In the genomic region with DNA sequence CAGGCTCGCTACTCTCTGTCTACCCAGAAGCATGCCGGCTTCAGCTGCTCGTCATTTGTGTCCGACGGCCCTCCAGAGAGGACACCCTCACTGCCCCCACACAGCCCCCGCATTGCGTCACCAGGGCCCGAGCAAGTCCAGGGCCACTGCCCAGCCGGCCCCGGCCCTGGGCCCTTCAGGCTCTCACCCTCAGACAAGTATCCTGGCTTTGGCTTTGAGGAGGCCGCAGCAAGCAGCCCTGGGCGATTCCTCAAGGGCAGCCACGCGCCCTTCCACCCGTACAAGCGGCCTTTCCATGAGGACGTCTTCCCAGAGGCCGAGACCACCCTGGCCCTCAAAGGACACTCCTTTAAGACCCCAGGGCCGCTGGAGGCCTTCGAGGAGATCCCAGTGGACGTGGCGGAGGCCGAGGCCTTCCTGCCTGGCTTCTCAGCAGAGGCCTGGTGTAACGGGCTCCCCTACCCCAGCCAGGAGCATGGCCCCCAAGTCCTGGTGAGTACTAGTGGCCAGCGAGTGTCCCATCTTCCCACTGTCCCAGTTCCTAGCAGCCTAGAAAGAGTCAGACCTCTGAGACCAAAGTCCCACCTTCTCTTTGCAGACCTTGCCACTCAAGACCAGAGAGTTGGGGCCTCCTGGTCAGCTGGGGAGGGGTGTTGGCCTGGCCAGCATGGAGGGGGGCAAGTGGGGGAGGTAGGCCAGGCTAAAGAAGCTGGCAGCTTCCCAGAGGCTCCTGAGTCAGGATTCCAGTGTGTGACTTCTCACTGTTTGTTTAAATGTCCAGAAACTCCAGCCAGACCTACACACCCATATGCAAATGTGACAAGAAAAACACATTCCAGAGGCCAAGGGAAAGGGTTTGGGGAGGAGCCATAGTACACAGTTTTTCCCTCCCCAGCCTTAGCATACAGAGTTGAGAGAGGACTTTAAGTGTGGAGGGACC, we compare ENCODE assay signal across 15 cellular contexts. TPM values are rescaled to one million over a fixed set of nuclear protein-coding genes. Genes with fewer than 3 reads are reported as not detected.
DNase-seq lines count a peak whose midpoint lies in the region; ATAC-seq and TF ChIP-seq lines count a peak whose summit lies in the region.
"Had no signal": no experiment of that assay in that cellular context is flagged by ENCODE, and none has a peak within 500 bp of the region (broad histone marks: within the 10 kb centered on the region; RNA-seq: fewer than 3 reads in every experiment).

No MANE protein-coding gene starts in this region.

- H3K36me3 Mint-ChIP-seq in nephron (ENCODE audit: low read depth): no peaks in the 10 kb centered on the region
- H3K36me3 Mint-ChIP-seq: activated naive CD4-positive, alpha-beta T cell treated with anti-CD3 and anti-CD28 coated beads, Interleukin-2, amount 50 U/mL, for 72 hours; CD8-positive, alpha-beta T cell had no signal

- no peak overlapping the region for H2BK5ac ChIP-seq in IMR-90 (ENCODE audit: low read depth, low read length, poor library complexity, severe bottlenecking)

- no peak overlapping the region for H3K9ac ChIP-seq in IMR-90 (ENCODE audit: low read depth, low read length)
- H3K9ac ChIP-seq: KMS-11 had no signal

- no peak overlapping the region for H3K56ac ChIP-seq in IMR-90 (ENCODE audit: extremely low read depth, insufficient read depth, low read length)

- POLR2A ChIA-PET in IMR-90 (lab: Charles Lee; ENCODE audit: unreplicated experiment): no interaction called here

- TF ChIP-seq CTCF in IMR-90 (conservative IDR thresholded peaks at IDR 0.05; ENCODE audit: low read depth, low read length) (no peak), epithelial cell of esophagus (IDR thresholded peaks at IDR 0.05; ENCODE audit: insufficient read depth, low read depth, low read length, missing control alignments) (no peak), nephron (IDR thresholded peaks at IDR 0.05; ENCODE audit: unreplicated experiment in 3 of 3) (no peak)

- no peak overlapping the region; the same call in 1 of the 2 replicates for H3K4ac ChIP-seq in IMR-90 (ENCODE audit: low read depth, low read length)

- H3K18ac ChIP-seq in IMR-90 (ENCODE audit: low read depth, low read length): no peak overlapping the region; the same call in 1 of the 2 replicates

- H3K14ac ChIP-seq in IMR-90 (replicated peaks; ENCODE audit: low read depth, low read length): no peak overlapping the region

- no peak overlapping the region for H2BK15ac ChIP-seq in IMR-90 (ENCODE audit: low read depth, low read length)

- no peak overlapping the region for H3K23ac ChIP-seq in IMR-90 (ENCODE audit: low read depth, low read length)

- H2AK5ac ChIP-seq in IMR-90 (ENCODE audit: low read depth, low read length): no peak overlapping the region

- WGBS in IMR-90 (ENCODE audit: extremely low coverage in 2 of 2, insufficient read length in 1 of 2), 2 experiments: 92% methylated on average over 11 of the region's 25 CpGs; no CpG with 5 or more reads in 1 of the 2 experiments

- peaks cover 20% of the 10 kb centered on the region for H3K4me1 Mint-ChIP-seq in nephron

- peak; percentile 89 for ATAC-seq in IMR-90 (ENCODE audit: low read depth)
- ATAC-seq: activated naive CD4-positive, alpha-beta T cell treated with anti-CD3 and anti-CD28 coated beads, Interleukin-2, amount 50 U/mL, for 72 hours; CD8-positive, alpha-beta T cell; gastroesophageal sphincter had no signal

- H3K79me1 ChIP-seq in IMR-90 (ENCODE audit: low read depth in 1 of 2, low read length in 2 of 2): no peaks in the 10 kb centered on the region

- no TSS peak for BruUV-seq in IMR-90 (replicated peaks; lab: Mats Ljungman, UMichigan)

- no peak overlapping the region for H3K27ac ChIP-seq in IMR-90 (ENCODE audit: insufficient read depth, low read length)
- H3K27ac ChIP-seq: gastroesophageal sphincter, KMS-11 had no signal

- peak overlapping the region; percentile 27; the same call in 1 of the 2 replicates for H3K4me2 ChIP-seq in IMR-90 (ENCODE audit: low read depth, low read length)
- H3K4me2 ChIP-seq: KMS-11 had no signal

- H2AFZ ChIP-seq in IMR-90 (replicated peaks; ENCODE audit: low read length, poor library complexity): no peak overlapping the region

- TF ChIP-seq POLR2A in IMR-90 (IDR thresholded peaks at IDR 0.05; ENCODE audit: low read depth, low read length): no peak

- DNase-seq in AG08396 (ENCODE audit: low spot score) (peak; percentile 80), IMR-90 (peak; percentile 78), epithelial cell of esophagus (ENCODE audit: low read depth) (peak; percentile 81), NCI-H187 treated with DMSO at 0.1 percent for 48 hours (lab: John Stamatoyannopoulos, UW) (no peak), cerebellar nuclear complex (lab: John Stamatoyannopoulos, UW) (no peak), NCI-H2081 treated with DMSO at 0.1 percent for 48 hours (lab: John Stamatoyannopoulos, UW) (no peak)
- DNase-seq in stimulated activated CD4-positive, alpha-beta T cell treated with anti-CD3 and anti-CD28 coated beads, Interleukin-1b, Interleukin-23, amount 100 ng/mL, for 48 hours: no peak
- DNase-seq: CD8-positive, alpha-beta T cell; NK-92 treated with Interleukin-12 subunit alpha and Interleukin-12 subunit beta, amount 100 ng/mL, for 24 hours; stimulated activated CD8-positive, alpha-beta memory T cell treated with anti-CD3 and anti-CD28 coated beads, Interleukin-4, amount 100 ng/mL, for 48 hours had no signal

- dilution Hi-C loops in IMR-90 (cut with HindIII; ENCODE audit: low sequenced_read_pairs, unreplicated experiment): no loop called here

- no peak overlapping the region for H2BK20ac ChIP-seq in IMR-90 (ENCODE audit: low read depth, low read length)

- CTCF ChIA-PET in IMR-90 (lab: Yijun Ruan, JAX): no interaction called here

- no peaks in the 10 kb centered on the region for H3K9me3 ChIP-seq in IMR-90 (ENCODE audit: control insufficient read depth, insufficient read depth, low read length)
- H3K9me3 ChIP-seq: gastroesophageal sphincter had no signal

- H3K4me3 ChIP-seq in IMR-90 (ENCODE audit: insufficient read depth, low read depth, low read length): no peak overlapping the region
- peak overlapping the region; percentile 38 for H3K4me3 ChIP-seq in epithelial cell of esophagus (ENCODE audit: low read length)
- H3K4me3 ChIP-seq: gastroesophageal sphincter had no signal

- H3K36me3 ChIP-seq in IMR-90 (ENCODE audit: control insufficient read depth, insufficient read depth, low read length): no peaks in the 10 kb centered on the region
- H3K36me3 ChIP-seq: gastroesophageal sphincter had no signal

- no peaks in the 10 kb centered on the region for H3K9me3 Mint-ChIP-seq in nephron
- H3K9me3 Mint-ChIP-seq: activated naive CD4-positive, alpha-beta T cell treated with anti-CD3 and anti-CD28 coated beads, Interleukin-2, amount 50 U/mL, for 72 hours; CD8-positive, alpha-beta T cell had no signal

- no peak overlapping the region for H2AK9ac ChIP-seq in IMR-90 (replicated peaks; ENCODE audit: low read depth, low read length, poor library complexity)

- H3K4me1 ChIP-seq in IMR-90 (ENCODE audit: control insufficient read depth, insufficient read depth, low read length): peaks cover 13% of the 10 kb centered on the region

- no peak overlapping the region for H4K8ac ChIP-seq in IMR-90 (ENCODE audit: low read depth in 2 of 2, low read length in 2 of 2)

- H3K4me3 Mint-ChIP-seq in nephron: peak overlapping the region in 2 of 3 experiments; percentile 38 to 43
- H3K4me3 Mint-ChIP-seq: CD8-positive, alpha-beta T cell had no signal

- intact Hi-C loops in IMR-90 (cut with micrococcal nuclease): no loop called here

- TF ChIP-seq RAD21 in IMR-90 (IDR thresholded peaks at IDR 0.05; ENCODE audit: low read length): no peak

- in situ Hi-C loops in IMR-90 (cut with MboI; ENCODE audit: low sequenced_read_pairs): no loop called here

- H3K27ac Mint-ChIP-seq in nephron: peak overlapping the region; percentile 93 to 98 (median 98)
- H3K27ac Mint-ChIP-seq: CD8-positive, alpha-beta T cell had no signal

- H4K5ac ChIP-seq in IMR-90 (ENCODE audit: low read depth, low read length): no peak overlapping the region; the same call in 1 of the 2 replicates

- H3K9me1 ChIP-seq in IMR-90 (ENCODE audit: insufficient read depth, low read length): peaks cover 6% of the 10 kb centered on the region

- peaks cover 23% of the 10 kb centered on the region for H3K27me3 ChIP-seq in IMR-90 (ENCODE audit: control insufficient read depth, insufficient read depth, low read length)

- no peak overlapping the region for H4K91ac ChIP-seq in IMR-90 (ENCODE audit: insufficient read depth, low read depth, low read length)

- no peaks in the 10 kb centered on the region for H4K20me1 ChIP-seq in IMR-90 (ENCODE audit: insufficient read depth, low read length)

- H2BK120ac ChIP-seq in IMR-90 (ENCODE audit: low read depth, low read length): 0 out of 2 replicates have a peak overlapping the region, but pooled peaks have one; percentile 29

- H3K27me3 Mint-ChIP-seq in nephron (ENCODE audit: low read depth): peaks cover 17% of the 10 kb centered on the region

TF ChIP-seq in IMR-90, 13 proteins besides CTCF, POLR2A, EP300 and RAD21 (continues in another document):
- TF ChIP-seq BHLHE40 (IDR thresholded peaks at IDR 0.05; ENCODE audit: low read depth, low read length) (no peak), SMC3 (IDR thresholded peaks at IDR 0.05; ENCODE audit: low read depth, low read length) (no peak), MAFK (IDR thresholded peaks at IDR 0.05; ENCODE audit: low read depth, low read length) (no peak)

RNA-seq across cellular contexts. Expression of gene FOXN1, which starts 18.6 kb away (rescaled TPM):
- not detected in 2 replicates for total RNA-seq in IMR-90 (2012; rRNA removed)
- polyA plus RNA-seq in IMR-90 (2012; rRNA removed): not detected in 2 replicates
- not detected in 2 replicates for polyA plus RNA-seq in IMR-90 (2012; cell fraction: cytosol; rRNA removed)
- polyA plus RNA-seq in IMR-90 (2012; cell fraction: nucleus; rRNA removed; ENCODE audit: low replicate concordance): not detected in 2 replicates
- total RNA-seq: activated naive CD4-positive, alpha-beta T cell treated with anti-CD3 and anti-CD28 coated beads, Interleukin-2, amount 50 U/mL, for 72 hours; CD8-positive, alpha-beta T cell; pulmonary artery endothelial cell had no signal

RNA-seq across cellular contexts. Expression of gene UNC119, which starts 27.7 kb away (rescaled TPM):
- total RNA-seq in IMR-90 (2012; rRNA removed): 21.7 and 22.4 TPM in 2 replicates
- polyA plus RNA-seq in IMR-90 (2012; rRNA removed): 57.4 and 63.2 TPM in 2 replicates
- 35.2 and 70.5 TPM in 2 replicates for polyA plus RNA-seq in IMR-90 (2012; cell fraction: cytosol; rRNA removed)
- 149 and 192 TPM in 2 replicates for polyA plus RNA-seq in IMR-90 (2012; cell fraction: nucleus; rRNA removed; ENCODE audit: low replicate concordance)

RNA-seq across cellular contexts. Expression of gene PIGS, which starts 46.6 kb away (rescaled TPM):
- 27.5 and 28.7 TPM in 2 replicates for total RNA-seq in IMR-90 (2012; rRNA removed)
- polyA plus RNA-seq in IMR-90 (2012; rRNA removed): 77.9 and 78.9 TPM in 2 replicates
- 51.4 and 88.9 TPM in 2 replicates for polyA plus RNA-seq in IMR-90 (2012; cell fraction: cytosol; rRNA removed)
- 62.4 and 74.4 TPM in 2 replicates for polyA plus RNA-seq in IMR-90 (2012; cell fraction: nucleus; rRNA removed; ENCODE audit: low replicate concordance)

RNA-seq across cellular contexts. Expression of gene SLC13A2, which starts 51.3 kb away (rescaled TPM):
- not detected in 2 replicates for total RNA-seq in IMR-90 (2012; rRNA removed)
- polyA plus RNA-seq in IMR-90 (2012; rRNA removed): not detected in 2 replicates
- not detected in 2 replicates for polyA plus RNA-seq in IMR-90 (2012; cell fraction: cytosol; rRNA removed)
- polyA plus RNA-seq in IMR-90 (2012; cell fraction: nucleus; rRNA removed; ENCODE audit: low replicate concordance): not detected in 2 replicates
- total RNA-seq: activated naive CD4-positive, alpha-beta T cell treated with anti-CD3 and anti-CD28 coated beads, Interleukin-2, amount 50 U/mL, for 72 hours; CD8-positive, alpha-beta T cell; pulmonary artery endothelial cell had no signal

RNA-seq across cellular contexts. Expression of gene ALDOC, which starts 51.9 kb away (rescaled TPM):
- 46.1 and 47.0 TPM in 2 replicates for total RNA-seq in IMR-90 (2012; rRNA removed)
- 62.6 and 69.7 TPM in 2 replicates for polyA plus RNA-seq in IMR-90 (2012; rRNA removed)
- 65.0 and 142 TPM in 2 replicates for polyA plus RNA-seq in IMR-90 (2012; cell fraction: cytosol; rRNA removed)
- 65.0 and 66.5 TPM in 2 replicates for polyA plus RNA-seq in IMR-90 (2012; cell fraction: nucleus; rRNA removed; ENCODE audit: low replicate concordance)

Comparison
In these comparisons a context has a peak if more than half of its experiments do, and no peak if none do; other contexts are left out.
1. DNase-seq: peak in AG08396 (single experiment), IMR-90 (single experiment) and epithelial cell of esophagus (single experiment); none in stimulated activated CD4-positive, alpha-beta T cell treated with anti-CD3 and anti-CD28 coated beads, Interleukin-1b, Interleukin-23, amount 100 ng/mL, for 48 hours (single experiment), NCI-H187 treated with DMSO at 0.1 percent for 48 hours (single experiment), cerebellar nuclear complex (0 of 2) and NCI-H2081 treated with DMSO at 0.1 percent for 48 hours (single experiment).